Comparison of ENCODE assay signal across 8 cellular contexts in genomic region chr9:68560131-68560844, GRCh38. TPM values are rescaled to one million over a fixed set of nuclear protein-coding genes. Genes with fewer than 3 reads are reported as not detected.
DNase-seq lines count a peak whose midpoint lies in the region; ATAC-seq lines count a peak whose summit lies in the region.

No MANE protein-coding gene starts in this region.

- H3K27me3 ChIP-seq in MG63 = no peaks in the 10 kb centered on the region

- H3K4me1 Mint-ChIP-seq in activated T-cell treated with anti-CD3 and anti-CD28 coated beads, Interleukin-2, amount 50 U/mL, for 72 hours (ENCODE audit: low read depth) = no peaks in the 10 kb centered on the region

- H3K27me3 Mint-ChIP-seq in activated T-cell treated with anti-CD3 and anti-CD28 coated beads, Interleukin-2, amount 50 U/mL, for 72 hours (ENCODE audit: low read depth) = peaks cover 29% of the 10 kb centered on the region

- no peaks in the 10 kb centered on the region for H3K9me3 Mint-ChIP-seq in activated T-cell treated with anti-CD3 and anti-CD28 coated beads, Interleukin-2, amount 50 U/mL, for 72 hours

- no peak overlapping the region for H3K4me3 Mint-ChIP-seq in activated T-cell treated with anti-CD3 and anti-CD28 coated beads, Interleukin-2, amount 50 U/mL, for 72 hours

- DNase-seq in 8988T (peak; percentile 26), NCI-H82 treated with DMSO at 0.1 percent for 48 hours (lab: John Stamatoyannopoulos, UW; ENCODE audit: unreplicated experiment) (peak; percentile 6), Right ventricle myocardium inferior (ENCODE audit: missing footprints) (peak; percentile 73), renal cortical epithelial cell (ENCODE audit: low read depth) (peak; percentile 72), NCI-H510A (lab: John Stamatoyannopoulos, UW) (no peak), MG63 (no peak)
- DNase-seq in activated T-cell treated with anti-CD3 and anti-CD28 coated beads, Interleukin-2, amount 50 U/mL, for 72 hours = peak; percentile 58 to 70

- intact Hi-C loops in Right ventricle myocardium inferior (cut with DNase I) = loop anchor here (5.0 kb wide), 1 partner anchor 53 kb away; no protein-coding TSS in a partner anchor

- no peaks in the 10 kb centered on the region for H3K9me3 ChIP-seq in MG63

- no peak overlapping the region for H3K4me3 ChIP-seq in MG63

- no peaks in the 10 kb centered on the region for H3K36me3 Mint-ChIP-seq in activated T-cell treated with anti-CD3 and anti-CD28 coated beads, Interleukin-2, amount 50 U/mL, for 72 hours (ENCODE audit: insufficient read depth in 2 of 2)

- peak; percentile 71 for ATAC-seq in GM18511 (IDR thresholded peaks at IDR 0.05; ENCODE audit: unreplicated experiment)
- peak; percentile 43 to 50 for ATAC-seq in activated T-cell treated with anti-CD3 and anti-CD28 coated beads, Interleukin-2, amount 50 U/mL, for 72 hours (replicated peaks in 1 of 2)
- peak; percentile 58 for ATAC-seq in Right ventricle myocardium inferior

- no peaks in the 10 kb centered on the region for H3K36me3 ChIP-seq in MG63

- H3K27ac Mint-ChIP-seq in activated T-cell treated with anti-CD3 and anti-CD28 coated beads, Interleukin-2, amount 50 U/mL, for 72 hours = no peak overlapping the region

RNA-seq across cellular contexts. Expression of gene TMEM252, which starts 19.6 kb away (rescaled TPM):
- total RNA-seq in activated T-cell treated with anti-CD3 and anti-CD28 coated beads, Interleukin-2, amount 50 U/mL, for 72 hours = not detected
- total RNA-seq in Right ventricle myocardium inferior = not detected
- total RNA-seq in renal cortical epithelial cell = 0.20 TPM in 1 of 2 replicates, not detected in the other
- not detected in 2 replicates for total RNA-seq in MG63 (2014; rRNA removed; shearing (Covaris generic); ENCODE audit: low replicate concordance)

Comparison
In these comparisons a context has a peak if more than half of its experiments do, and no peak if none do; other contexts are left out.
1. DNase-seq: peak in 8988T (single experiment), NCI-H82 treated with DMSO at 0.1 percent for 48 hours (single experiment), activated T-cell treated with anti-CD3 and anti-CD28 coated beads, Interleukin-2, amount 50 U/mL, for 72 hours (2 of 2), Right ventricle myocardium inferior (single experiment) and renal cortical epithelial cell (single experiment); none in NCI-H510A (single experiment) and MG63 (single experiment).
2. Peak in every context shown above with its lines, with median percentiles within 50 percentile points of each other: ATAC-seq.